15 cellular contexts compared by ENCODE assay signal in genomic region chr3:125220183-125220582, GRCh38. TPM values are rescaled to one million over a fixed set of nuclear protein-coding genes. Genes with fewer than 3 reads are reported as not detected.
A peak's percentile ranks its signal among the peaks of the same experiment; 100 is the strongest.
DNase-seq lines count a peak whose midpoint lies in the region; ATAC-seq and TF ChIP-seq lines count a peak whose summit lies in the region.
"Had no signal": no experiment of that assay in that cellular context is flagged by ENCODE, and none has a peak within 500 bp of the region (broad histone marks: within the 10 kb centered on the region; RNA-seq: fewer than 3 reads in every experiment).

No MANE protein-coding gene starts in this region.

- DNase-seq in AG08396 (ENCODE audit: low spot score) (peak; percentile 35), endodermal cell (no peak), progenitor cell of endocrine pancreas (ENCODE audit: low spot score, unreplicated experiment) (no peak), HPDE6-E6E7 (ENCODE audit: extremely low spot score) (no peak), thyroid gland (no peak)
- DNase-seq in CD4-positive, CD25-positive, alpha-beta regulatory T cell = no peak
- DNase-seq in activated T-cell treated with anti-CD3 and anti-CD28 coated beads, Interleukin-2, amount 50 U/mL, for 72 hours = no peak
- DNase-seq: CD4-positive, alpha-beta T cell; DND-41; GF-D8; HCEC 1CT; KBM-7 had no signal

- H3K36me3 ChIP-seq in CD4-positive, CD25-positive, alpha-beta regulatory T cell (ENCODE audit: control insufficient read depth, insufficient read depth, low read length) = no peaks in the 10 kb centered on the region
- H3K36me3 ChIP-seq in endodermal cell (ENCODE audit: control insufficient read depth, insufficient read depth, low read length) (no peaks in the 10 kb centered on the region), thyroid gland (no peaks in the 10 kb centered on the region)

- no peak for TF ChIP-seq POLR2A in thyroid gland (IDR thresholded peaks at IDR 0.05)

- no peak overlapping the region for H3K4me3 ChIP-seq in CD4-positive, CD25-positive, alpha-beta regulatory T cell (ENCODE audit: low read depth, low read length)
- no peak overlapping the region for H3K4me3 ChIP-seq in endodermal cell (ENCODE audit: low read length)
- no peak overlapping the region for H3K4me3 ChIP-seq in thyroid gland (replicated peaks in 1 of 3)
- H3K4me3 ChIP-seq: A549; BLaER1 treated with 17β-estradiol and CSF1 and Interleukin-3, amounts not matched to agents 10 nM and 100 nM had no signal

- ATAC-seq in CD4-positive, CD25-positive, alpha-beta regulatory T cell (ENCODE audit: low read depth in 2 of 2) = no peak
- ATAC-seq in activated T-cell treated with anti-CD3 and anti-CD28 coated beads, Interleukin-2, amount 50 U/mL, for 72 hours (replicated peaks in 1 of 2) = no peak

- no peak overlapping the region for H3K27ac ChIP-seq in CD4-positive, CD25-positive, alpha-beta regulatory T cell (ENCODE audit: insufficient read depth, low read length, poor library complexity, severe bottlenecking)
- no peak overlapping the region for H3K27ac ChIP-seq in endodermal cell (ENCODE audit: low read depth, low read length)
- H3K27ac ChIP-seq in thyroid gland = no peak overlapping the region
- H3K27ac ChIP-seq: A549; BLaER1 treated with 17β-estradiol and CSF1 and Interleukin-3, amounts not matched to agents 10 nM and 100 nM had no signal

- 94 to 98% methylated on average over 7 to 10 of the region's 10 CpGs for WGBS in endodermal cell (ENCODE audit: insufficient coverage in 1 of 2, insufficient read length in 1 of 2), 2 experiments
- 88 to 89% methylated on average over 10 of the region's 10 CpGs for WGBS in thyroid gland, 2 donors

- H3K27me3 Mint-ChIP-seq in CD4-positive, CD25-positive, alpha-beta regulatory T cell = peaks cover 3% of the 10 kb centered on the region
- H3K27me3 Mint-ChIP-seq in endodermal cell (ENCODE audit: insufficient read depth) (no peaks in the 10 kb centered on the region), progenitor cell of endocrine pancreas (peaks cover 8% of the 10 kb centered on the region)
- H3K27me3 Mint-ChIP-seq in activated T-cell treated with anti-CD3 and anti-CD28 coated beads, Interleukin-2, amount 50 U/mL, for 72 hours (ENCODE audit: low read depth) = peaks cover 8% of the 10 kb centered on the region
- H3K27me3 Mint-ChIP-seq: CD4-positive, alpha-beta T cell had no signal

- TF ChIP-seq CTCF in endodermal cell (conservative IDR thresholded peaks at IDR 0.05) (no peak), progenitor cell of endocrine pancreas (IDR thresholded peaks at IDR 0.05; ENCODE audit: unreplicated experiment) (no peak), thyroid gland (IDR thresholded peaks at IDR 0.05) (no peak)

- intact Hi-C loops in thyroid gland (cut with DNase I) = no loop called here

- H3K27me3 ChIP-seq in CD4-positive, CD25-positive, alpha-beta regulatory T cell (ENCODE audit: control insufficient read depth, insufficient read depth, low read length) = no peaks in the 10 kb centered on the region
- H3K27me3 ChIP-seq in endodermal cell (ENCODE audit: control insufficient read depth, insufficient read depth, low read length, poor library complexity, severe bottlenecking) (no peaks in the 10 kb centered on the region), thyroid gland (no peaks in the 10 kb centered on the region)
- H3K27me3 ChIP-seq: BLaER1 treated with 17β-estradiol and CSF1 and Interleukin-3, amounts not matched to agents 10 nM and 100 nM had no signal

- peak overlapping the region in 2 of 3 donors; percentile 15 to 34 for H3K27ac Mint-ChIP-seq in CD4-positive, CD25-positive, alpha-beta regulatory T cell
- H3K27ac Mint-ChIP-seq in endodermal cell = peak overlapping the region; percentile 32
- H3K27ac Mint-ChIP-seq in progenitor cell of endocrine pancreas = peak overlapping the region; percentile 35
- H3K27ac Mint-ChIP-seq in activated T-cell treated with anti-CD3 and anti-CD28 coated beads, Interleukin-2, amount 50 U/mL, for 72 hours = no peak overlapping the region
- H3K27ac Mint-ChIP-seq: CD4-positive, alpha-beta T cell; HFFc6 had no signal

- H3K4me1 ChIP-seq in CD4-positive, CD25-positive, alpha-beta regulatory T cell (ENCODE audit: control insufficient read depth, insufficient read depth, low read length, poor library complexity, severe bottlenecking) = no peaks in the 10 kb centered on the region
- H3K4me1 ChIP-seq in endodermal cell (ENCODE audit: control insufficient read depth, insufficient read depth, low read length) = no peaks in the 10 kb centered on the region
- peaks cover 0 to 3% of the 10 kb centered on the region in 2 donors for H3K4me1 ChIP-seq in thyroid gland
- H3K4me1 ChIP-seq: A549 had no signal

- no peaks in the 10 kb centered on the region for H3K9me3 Mint-ChIP-seq in CD4-positive, CD25-positive, alpha-beta regulatory T cell
- H3K9me3 Mint-ChIP-seq in endodermal cell = no peaks in the 10 kb centered on the region
- no peaks in the 10 kb centered on the region for H3K9me3 Mint-ChIP-seq in progenitor cell of endocrine pancreas (ENCODE audit: low read depth)
- H3K9me3 Mint-ChIP-seq in activated T-cell treated with anti-CD3 and anti-CD28 coated beads, Interleukin-2, amount 50 U/mL, for 72 hours = no peaks in the 10 kb centered on the region
- H3K9me3 Mint-ChIP-seq: CD4-positive, alpha-beta T cell; HFFc6 had no signal

- peak overlapping the region in 1 of 4 donors; percentile 35 for H3K4me3 Mint-ChIP-seq in CD4-positive, CD25-positive, alpha-beta regulatory T cell
- no peak overlapping the region for H3K4me3 Mint-ChIP-seq in endodermal cell
- H3K4me3 Mint-ChIP-seq in progenitor cell of endocrine pancreas (ENCODE audit: low read depth) = no peak overlapping the region
- no peak overlapping the region for H3K4me3 Mint-ChIP-seq in activated T-cell treated with anti-CD3 and anti-CD28 coated beads, Interleukin-2, amount 50 U/mL, for 72 hours
- H3K4me3 Mint-ChIP-seq: CD4-positive, alpha-beta T cell; HFFc6 had no signal

- H3K4me1 Mint-ChIP-seq in CD4-positive, CD25-positive, alpha-beta regulatory T cell = peaks cover 0 to 6% (median 4%) of the 10 kb centered on the region in 4 donors
- H3K4me1 Mint-ChIP-seq in endodermal cell (peaks cover 17% of the 10 kb centered on the region), progenitor cell of endocrine pancreas (ENCODE audit: low read depth) (peaks cover 17% of the 10 kb centered on the region)
- H3K4me1 Mint-ChIP-seq in activated T-cell treated with anti-CD3 and anti-CD28 coated beads, Interleukin-2, amount 50 U/mL, for 72 hours (ENCODE audit: low read depth) = peaks cover 16% of the 10 kb centered on the region

- no peak overlapping the region for H3K9ac ChIP-seq in endodermal cell (ENCODE audit: extremely low read depth, low read length, poor library complexity, severe bottlenecking)
- H3K9ac ChIP-seq: BLaER1 treated with 17β-estradiol and CSF1 and Interleukin-3, amounts not matched to agents 10 nM and 100 nM had no signal

- H3K36me3 Mint-ChIP-seq in CD4-positive, CD25-positive, alpha-beta regulatory T cell = no peaks in the 10 kb centered on the region
- no peaks in the 10 kb centered on the region for H3K36me3 Mint-ChIP-seq in endodermal cell (ENCODE audit: low read depth)
- no peaks in the 10 kb centered on the region for H3K36me3 Mint-ChIP-seq in progenitor cell of endocrine pancreas (ENCODE audit: insufficient read depth)
- no peaks in the 10 kb centered on the region for H3K36me3 Mint-ChIP-seq in activated T-cell treated with anti-CD3 and anti-CD28 coated beads, Interleukin-2, amount 50 U/mL, for 72 hours (ENCODE audit: insufficient read depth in 2 of 2)

- H3K9me3 ChIP-seq in CD4-positive, CD25-positive, alpha-beta regulatory T cell (ENCODE audit: control insufficient read depth in 2 of 2, low read length in 2 of 2) = no peaks in the 10 kb centered on the region
- H3K9me3 ChIP-seq in endodermal cell (ENCODE audit: control insufficient read depth, low read length) (no peaks in the 10 kb centered on the region), thyroid gland (no peaks in the 10 kb centered on the region)
- H3K9me3 ChIP-seq: A549; BLaER1 treated with 17β-estradiol and CSF1 and Interleukin-3, amounts not matched to agents 10 nM and 100 nM had no signal

RNA-seq across cellular contexts. Expression of gene SLC12A8, which starts 7.6 kb away (rescaled TPM):
- total RNA-seq in CD4-positive, CD25-positive, alpha-beta regulatory T cell = not detected
- not detected for polyA plus RNA-seq in CD4-positive, CD25-positive, alpha-beta regulatory T cell
- total RNA-seq in endodermal cell = 10 to 100 TPM; 17.3 to 18.6 TPM
- polyA plus RNA-seq in endodermal cell (2013, experiment 1 of 2) = 4.2 TPM
- polyA plus RNA-seq in endodermal cell (2013, experiment 2 of 2) = 4.1 TPM
- 9.2 and 10.7 TPM in 2 replicates for total RNA-seq in progenitor cell of endocrine pancreas
- 1 to 10 TPM in 1 of 2 donors, under 1 TPM in 1; 0.53 to 2.2 TPM for total RNA-seq in activated T-cell treated with anti-CD3 and anti-CD28 coated beads, Interleukin-2, amount 50 U/mL, for 72 hours
- 100 to 1,000 TPM in 2 of 4 donors, 10 to 100 TPM in 2; 71.2 to 136 (median 99.2) TPM for total RNA-seq in thyroid gland
